Comparison of ENCODE assay signal across 8 cellular contexts in genomic region chr11:35304393-35304790, GRCh38.
A peak's percentile ranks its signal among the peaks of the same experiment; 100 is the strongest.
DNase-seq lines count a peak whose midpoint lies in the region; ATAC-seq, FAIRE-seq and TF ChIP-seq lines count a peak whose summit lies in the region.

No MANE protein-coding gene starts in this region.

- no peaks in the 10 kb centered on the region for H3K9me3 ChIP-seq in A549
- no peaks in the 10 kb centered on the region for H3K9me3 ChIP-seq in Karpas-422 (ENCODE audit: low read length)
- no peaks in the 10 kb centered on the region for H3K9me3 ChIP-seq in SK-N-SH

- H3K4me1 Mint-ChIP-seq in endothelial cell (ENCODE audit: unreplicated experiment): peaks cover 7% of the 10 kb centered on the region

- TF ChIP-seq RAD21 in A549 (conservative IDR thresholded peaks at IDR 0.05 in 1 of 2, IDR thresholded peaks at IDR 0.05 in 1 of 2): no peak
- TF ChIP-seq RAD21 in SK-N-SH (IDR thresholded peaks at IDR 0.05; ENCODE audit: low read length): no peak

- POLR2A ChIA-PET in A549 (lab: Yijun Ruan, JAX): interaction anchor here (1.2 to 1.9 kb wide), 2 partner anchors 34 to 60 kb away, joined by 4 to 7 read pairs; no protein-coding TSS in a partner anchor
- POLR2A ChIA-PET in SK-N-SH (lab: Yijun Ruan, JAX): no interaction called here

- H3K27ac ChIP-seq in A549 (peak overlapping the region; percentile 50 to 79), layer of hippocampus (ENCODE audit: low read depth, low read length) (peak overlapping the region; percentile 62), Karpas-422 (ENCODE audit: low read length) (no peak overlapping the region), SK-N-SH (ENCODE audit: low read depth in 2 of 2, low read length in 1 of 2) (no peak overlapping the region)

- no peaks in the 10 kb centered on the region for H3F3A ChIP-seq in SK-N-SH (replicated peaks; ENCODE audit: insufficient read depth)

- H3K9me2 ChIP-seq in Karpas-422 (replicated peaks; ENCODE audit: insufficient read depth, low read length) (no peaks in the 10 kb centered on the region), SK-N-SH (no peaks in the 10 kb centered on the region)

- TF ChIP-seq CTCF in A549 (IDR thresholded peaks at IDR 0.05): no peak
- TF ChIP-seq CTCF in endothelial cell (IDR thresholded peaks at IDR 0.05; ENCODE audit: unreplicated experiment): no peak
- no peak for TF ChIP-seq CTCF in SK-N-SH (IDR thresholded peaks at IDR 0.05)

- FAIRE-seq in A549 (lab: Jason Lieb, UNC): no peak

- H3K36me3 ChIP-seq in Karpas-422 (ENCODE audit: insufficient read depth, low read length): no peaks in the 10 kb centered on the region
- no peaks in the 10 kb centered on the region for H3K36me3 ChIP-seq in SK-N-SH (replicated peaks in 1 of 2; ENCODE audit: control insufficient read depth in 1 of 2, insufficient read depth in 2 of 2, low read length in 1 of 2)

- CTCF ChIA-PET in A549 (lab: Yijun Ruan, JAX): interaction anchor here (0.7 to 1.9 kb wide), 6 partner anchors 9 to 87 kb away, joined by 3 to 7 read pairs (median 4); no protein-coding TSS in a partner anchor
- CTCF ChIA-PET in SK-N-SH (lab: Yijun Ruan, JAX): interaction anchor here (0.8 to 3.6 kb wide), 13 partner anchors 9 to 382 kb away, joined by 3 to 31 read pairs (median 6); no protein-coding TSS in a partner anchor

- H3K9me3 Mint-ChIP-seq in endothelial cell (ENCODE audit: unreplicated experiment): no peaks in the 10 kb centered on the region

- H4K20me1 ChIP-seq in Karpas-422 (ENCODE audit: insufficient read depth, low read depth, low read length) (no peaks in the 10 kb centered on the region), SK-N-SH (ENCODE audit: insufficient read depth) (no peaks in the 10 kb centered on the region)

- H3K36me3 Mint-ChIP-seq in endothelial cell (ENCODE audit: low read depth, unreplicated experiment): no peaks in the 10 kb centered on the region

- no peaks in the 10 kb centered on the region for H3K27me3 ChIP-seq in layer of hippocampus (ENCODE audit: control insufficient read depth, insufficient read depth, low read length)
- no peaks in the 10 kb centered on the region for H3K27me3 ChIP-seq in Karpas-422 (ENCODE audit: low read length)
- no peaks in the 10 kb centered on the region for H3K27me3 ChIP-seq in SK-N-SH (ENCODE audit: insufficient read depth)

- H3K4me3 ChIP-seq in A549 (no peak overlapping the region), Karpas-422 (ENCODE audit: low read length) (no peak overlapping the region), SK-N-SH (ENCODE audit: low read depth in 2 of 2, low read length in 1 of 2) (no peak overlapping the region)

- H3K79me2 ChIP-seq in Karpas-422 (ENCODE audit: low read length) (no peaks in the 10 kb centered on the region), SK-N-SH (ENCODE audit: insufficient read depth) (no peaks in the 10 kb centered on the region)

- ATAC-seq in A549: peak; percentile 65 to 74

- H2AFZ ChIP-seq in Karpas-422 (ENCODE audit: low read length) (no peak overlapping the region), SK-N-SH (ENCODE audit: low read depth) (no peak overlapping the region)

- no peak overlapping the region for H3K27ac Mint-ChIP-seq in endothelial cell (ENCODE audit: unreplicated experiment)

- TF ChIP-seq POLR2A in A549 (IDR thresholded peaks at IDR 0.05; ENCODE audit: low read length): no peak

- WGBS in A549 (ENCODE audit: missing lambda C conversion rate): 68% methylated on average over 2 of the region's 2 CpGs
- WGBS in SK-N-SH (ENCODE audit: low lambda C conversion rate): 88% methylated on average over 2 of the region's 2 CpGs

- no peak overlapping the region for H3K4me3 Mint-ChIP-seq in endothelial cell (ENCODE audit: unreplicated experiment)

- H3K4me2 ChIP-seq in A549 (peak overlapping the region; percentile 30), Karpas-422 (ENCODE audit: low read depth, low read length, poor library complexity, severe bottlenecking) (no peak overlapping the region), SK-N-SH (no peak overlapping the region)

- TF ChIP-seq EP300 in A549 (IDR thresholded peaks at IDR 0.05): no peak
- TF ChIP-seq EP300 in SK-N-SH (IDR thresholded peaks at IDR 0.05; ENCODE audit: borderline replicate concordance in 1 of 2, low read depth in 1 of 2, low read length in 1 of 2): no peak

- H3K4me1 ChIP-seq in A549: peaks cover 34% of the 10 kb centered on the region
- no peaks in the 10 kb centered on the region for H3K4me1 ChIP-seq in Karpas-422 (ENCODE audit: low read length)
- H3K4me1 ChIP-seq in SK-N-SH (ENCODE audit: control insufficient read depth in 1 of 2, insufficient read depth in 2 of 2, low read depth in 1 of 2, low read length in 1 of 2): no peaks in the 10 kb centered on the region; a peak in 1 of 4 replicates

- DNase-seq in A549 (ENCODE audit: low read depth in 1 of 2, low spot score in 1 of 2) (peak; percentile 24 to 71), GOT3 (lab: John Stamatoyannopoulos, UW) (peak; percentile 44), amniotic epithelial cell (ENCODE audit: low read depth) (peak; percentile 23), Karpas-422 (no peak), medulla oblongata (ENCODE audit: extremely low spot score) (no peak), endothelial cell (ENCODE audit: low spot score) (no peak), SK-N-SH (no peak)

- H3K9ac ChIP-seq in Karpas-422 (ENCODE audit: low read length) (no peak overlapping the region), SK-N-SH (no peak overlapping the region)

- no peaks in the 10 kb centered on the region for H3K27me3 Mint-ChIP-seq in endothelial cell (ENCODE audit: unreplicated experiment)

TF ChIP-seq in A549, 52 proteins besides CTCF, POLR2A, EP300 and RAD21:
- TF ChIP-seq RARB (CRISPR knock-in tag; IDR thresholded peaks at IDR 0.05): no peak
- TF ChIP-seq NFE2L2 (conservative IDR thresholded peaks at IDR 0.05; ENCODE audit: low read length): peak; percentile 44; the same call in 1 of the 2 replicates
- TF ChIP-seq MAFK (IDR thresholded peaks at IDR 0.05; ENCODE audit: partially characterized antibody): peak; percentile 80

TF ChIP-seq in SK-N-SH, 30 proteins besides CTCF, POLR2A, EP300 and RAD21:
- TF ChIP-seq CHD2 (IDR thresholded peaks at IDR 0.05; ENCODE audit: low read length, partially characterized antibody): no peak
- no peak for TF ChIP-seq FOXJ3 (CRISPR knock-in tag; IDR thresholded peaks at IDR 0.05)
- TF ChIP-seq TAF1 (IDR thresholded peaks at IDR 0.05; ENCODE audit: borderline replicate concordance, low read depth, low read length): no peak
- TF ChIP-seq REST (IDR thresholded peaks at IDR 0.05; ENCODE audit: low read depth, low read length): no peak
- TF ChIP-seq TEAD4 (IDR thresholded peaks at IDR 0.05; ENCODE audit: borderline replicate concordance, insufficient read depth): no peak
- TF ChIP-seq JUND (IDR thresholded peaks at IDR 0.05): no peak
- no peak for TF ChIP-seq TCF12 (IDR thresholded peaks at IDR 0.05)
- no peak for TF ChIP-seq GATA2 (CRISPR knock-in tag; IDR thresholded peaks at IDR 0.05)
- TF ChIP-seq MEF2A (IDR thresholded peaks at IDR 0.05; ENCODE audit: borderline replicate concordance, low read depth): no peak
- no peak for TF ChIP-seq USF2 (IDR thresholded peaks at IDR 0.05; ENCODE audit: borderline replicate concordance, low read depth, low read length)
- TF ChIP-seq MXI1 (IDR thresholded peaks at IDR 0.05; ENCODE audit: low read depth, low read length): no peak
- TF ChIP-seq YY1 (IDR thresholded peaks at IDR 0.05; ENCODE audit: low read depth): no peak
- no peak for TF ChIP-seq POLR2AphosphoS5 (IDR thresholded peaks at IDR 0.05; ENCODE audit: low read depth, low read length)
- no peak for TF ChIP-seq GABPA (IDR thresholded peaks at IDR 0.05; ENCODE audit: low read depth)

Comparison
In these comparisons a context has a peak if more than half of its experiments do, and no peak if none do; other contexts are left out.
1. DNase-seq: peak in A549 (2 of 2), GOT3 (single experiment) and amniotic epithelial cell (single experiment); none in Karpas-422 (single experiment), medulla oblongata (single experiment), endothelial cell (single experiment) and SK-N-SH (single experiment).
2. H3K27ac ChIP-seq: peak in A549 (2 of 2) and layer of hippocampus (single experiment); none in Karpas-422 (single experiment) and SK-N-SH (0 of 2).